Comparison of ENCODE assay signal across 21 cellular contexts in genomic region chr9:134497283-134497860, GRCh38.
DNase-seq lines count a peak whose midpoint lies in the region; ATAC-seq and TF ChIP-seq lines count a peak whose summit lies in the region.
"Had no signal": no experiment of that assay in that cellular context is flagged by ENCODE, and none has a peak within 500 bp of the region (broad histone marks: within the 10 kb centered on the region; RNA-seq: fewer than 3 reads in every experiment).

No MANE protein-coding gene starts in this region.

- no peaks in the 10 kb centered on the region for H3K4me1 Mint-ChIP-seq in natural killer cell treated with Interleukin-12 subunit alpha and Interleukin-12 subunit beta and Interleukin-15 and Interleukin-18, amount 100 ng/mL, for 72 hours (ENCODE audit: low read depth in 2 of 2)
- H3K4me1 Mint-ChIP-seq in natural killer cell, result no peaks in the 10 kb centered on the region
- H3K4me1 Mint-ChIP-seq in mesothelial cell of epicardium, result peaks cover 16% of the 10 kb centered on the region
- H3K4me1 Mint-ChIP-seq in CD8-positive, alpha-beta T cell (ENCODE audit: low read depth), result no peaks in the 10 kb centered on the region

- H3K4me1 ChIP-seq in CD8-positive, alpha-beta T cell (ENCODE audit: insufficient read depth, low read length), result no peaks in the 10 kb centered on the region
- H3K4me1 ChIP-seq: Peyer's patch had no signal

- H3K27ac ChIP-seq in SK-N-MC, result peak overlapping the region; percentile 92
- H3K27ac ChIP-seq in CD8-positive, alpha-beta T cell (ENCODE audit: low read depth, low read length), result no peak overlapping the region
- H3K27ac ChIP-seq: HL-60, KMS-11, Peyer's patch had no signal

- no peaks in the 10 kb centered on the region for H3K9me3 Mint-ChIP-seq in natural killer cell treated with Interleukin-12 subunit alpha and Interleukin-12 subunit beta and Interleukin-15 and Interleukin-18, amount 100 ng/mL, for 72 hours
- H3K9me3 Mint-ChIP-seq in natural killer cell (no peaks in the 10 kb centered on the region), mesothelial cell of epicardium (no peaks in the 10 kb centered on the region)
- no peaks in the 10 kb centered on the region for H3K9me3 Mint-ChIP-seq in CD8-positive, alpha-beta T cell
- H3K9me3 Mint-ChIP-seq: CD4-positive, CD25-positive, alpha-beta regulatory T cell had no signal

- intact Hi-C loops in natural killer cell (cut with micrococcal nuclease), result no loop called here
- intact Hi-C loops in CD8-positive, alpha-beta T cell (cut with DNase I, micrococcal nuclease), result no loop called here

- no peak for ATAC-seq in natural killer cell treated with Interleukin-12 subunit alpha and Interleukin-12 subunit beta and Interleukin-15 and Interleukin-18, amount 100 ng/mL, for 72 hours
- no peak for ATAC-seq in natural killer cell
- ATAC-seq in CD8-positive, alpha-beta T cell, result no peak
- ATAC-seq: GM23338 had no signal

- H3K27me3 Mint-ChIP-seq in natural killer cell treated with Interleukin-12 subunit alpha and Interleukin-12 subunit beta and Interleukin-15 and Interleukin-18, amount 100 ng/mL, for 72 hours, result peaks cover 0 to 15% of the 10 kb centered on the region in 2 donors
- H3K27me3 Mint-ChIP-seq in natural killer cell (ENCODE audit: low read depth in 2 of 2), result peaks cover 0 to 6% of the 10 kb centered on the region in 2 donors
- H3K27me3 Mint-ChIP-seq in mesothelial cell of epicardium (ENCODE audit: low read depth), result no peaks in the 10 kb centered on the region
- H3K27me3 Mint-ChIP-seq in CD8-positive, alpha-beta T cell (ENCODE audit: low read depth), result peaks cover 5% of the 10 kb centered on the region

- no peaks in the 10 kb centered on the region for H3K36me3 ChIP-seq in SK-N-MC (ENCODE audit: insufficient read depth, low read length)
- H3K36me3 ChIP-seq in CD8-positive, alpha-beta T cell (ENCODE audit: insufficient read depth, low read length), result no peaks in the 10 kb centered on the region
- H3K36me3 ChIP-seq: Peyer's patch had no signal

- CTCF ChIA-PET in CD8-positive, alpha-beta T cell (lab: Charles Lee), result no interaction called here

- no peaks in the 10 kb centered on the region for H3K36me3 Mint-ChIP-seq in natural killer cell treated with Interleukin-12 subunit alpha and Interleukin-12 subunit beta and Interleukin-15 and Interleukin-18, amount 100 ng/mL, for 72 hours
- H3K36me3 Mint-ChIP-seq in natural killer cell (no peaks in the 10 kb centered on the region), mesothelial cell of epicardium (no peaks in the 10 kb centered on the region)
- H3K36me3 Mint-ChIP-seq in CD8-positive, alpha-beta T cell, result no peaks in the 10 kb centered on the region
- H3K36me3 Mint-ChIP-seq: CD4-positive, CD25-positive, alpha-beta regulatory T cell had no signal

- H3K9me3 ChIP-seq in SK-N-MC (ENCODE audit: low read depth, low read length), result no peaks in the 10 kb centered on the region
- no peaks in the 10 kb centered on the region for H3K9me3 ChIP-seq in CD8-positive, alpha-beta T cell (ENCODE audit: low read length)
- H3K9me3 ChIP-seq: Peyer's patch had no signal

- no peak overlapping the region for H3K9ac ChIP-seq in SK-N-MC (ENCODE audit: insufficient read length)
- H3K9ac ChIP-seq: KMS-11 had no signal

- TF ChIP-seq CTCF in natural killer cell (IDR thresholded peaks at IDR 0.05) (no peak), mesothelial cell of epicardium (IDR thresholded peaks at IDR 0.05; ENCODE audit: unreplicated experiment) (no peak)
- no peak for TF ChIP-seq CTCF in CD8-positive, alpha-beta T cell (IDR thresholded peaks at IDR 0.05)

- POLR2A ChIA-PET in CD8-positive, alpha-beta T cell (lab: Charles Lee), result no interaction called here

- H3K4me3 ChIP-seq in SK-N-MC, result peak overlapping the region; percentile 65
- no peak overlapping the region for H3K4me3 ChIP-seq in CD8-positive, alpha-beta T cell (ENCODE audit: low read depth, low read length)
- H3K4me3 ChIP-seq: GM23338, Peyer's patch had no signal

- no peak overlapping the region for H3K4me3 Mint-ChIP-seq in natural killer cell treated with Interleukin-12 subunit alpha and Interleukin-12 subunit beta and Interleukin-15 and Interleukin-18, amount 100 ng/mL, for 72 hours
- no peak overlapping the region for H3K4me3 Mint-ChIP-seq in natural killer cell
- no peak overlapping the region for H3K4me3 Mint-ChIP-seq in mesothelial cell of epicardium
- H3K4me3 Mint-ChIP-seq in CD8-positive, alpha-beta T cell, result no peak overlapping the region
- H3K4me3 Mint-ChIP-seq: CD4-positive, CD25-positive, alpha-beta regulatory T cell; GM23338 had no signal

- H3K27ac Mint-ChIP-seq in natural killer cell treated with Interleukin-12 subunit alpha and Interleukin-12 subunit beta and Interleukin-15 and Interleukin-18, amount 100 ng/mL, for 72 hours, result no peak overlapping the region
- H3K27ac Mint-ChIP-seq in natural killer cell, result no peak overlapping the region
- H3K27ac Mint-ChIP-seq in mesothelial cell of epicardium, result peak overlapping the region; percentile 28
- H3K27ac Mint-ChIP-seq in CD8-positive, alpha-beta T cell, result no peak overlapping the region
- H3K27ac Mint-ChIP-seq: CD4-positive, CD25-positive, alpha-beta regulatory T cell; GM23338 had no signal

- H3K27me3 ChIP-seq in CD8-positive, alpha-beta T cell (ENCODE audit: insufficient read depth, low read length), result no peaks in the 10 kb centered on the region

- peak; percentile 31 for DNase-seq in natural killer cell treated with Interleukin-12 subunit alpha and Interleukin-12 subunit beta and Interleukin-15 and Interleukin-18, amount 100 ng/mL, for 72 hours (ENCODE audit: low spot score)
- DNase-seq in natural killer cell (no peak), SK-N-MC (ENCODE audit: low read depth, low spot score) (no peak), mesothelial cell of epicardium (ENCODE audit: low spot score in 2 of 2, unreplicated experiment in 2 of 2) (no peak), NOMO-1 treated with DMSO at 0.1 percent for 48 hours (lab: John Stamatoyannopoulos, UW; ENCODE audit: unreplicated experiment) (no peak), iPS-NIHi7 (ENCODE audit: extremely low spot score) (no peak), mucosa of gallbladder (ENCODE audit: low spot score) (no peak)
- DNase-seq in CD8-positive, alpha-beta T cell, result no peak
- DNase-seq: 8988T; CD4-positive, CD25-positive, alpha-beta regulatory T cell; DND-41; MM.1S; NCI-H1105; NCI-H187; NCI-H446; NCI-H748 treated with DMSO at 0.1 percent for 48 hours; SHP77 had no signal
